ENCODE assay signal across 9 cellular contexts in genomic region chr3:65963787-65964707, GRCh38.
DNase-seq lines count a peak whose midpoint lies in the region; ATAC-seq and TF ChIP-seq lines count a peak whose summit lies in the region.
"Had no signal": no experiment of that assay in that cellular context is flagged by ENCODE, and none has a peak within 500 bp of the region (broad histone marks: within the 10 kb centered on the region; RNA-seq: fewer than 3 reads in every experiment).

No MANE protein-coding gene starts in this region.

- H3K9me3 ChIP-seq in lung (ENCODE audit: control insufficient read depth in 2 of 2, insufficient read depth in 1 of 2, low read length in 1 of 2), result no peaks in the 10 kb centered on the region

- no peak for TF ChIP-seq CTCF in lung (IDR thresholded peaks at IDR 0.05; ENCODE audit: control extremely low read depth, extremely low read depth)

- no peaks in the 10 kb centered on the region for H3K27me3 ChIP-seq in lung (ENCODE audit: control insufficient read depth, insufficient read depth)

- 85 to 86% methylated on average over 5 of the region's 5 CpGs for WGBS in lung, 2 donors

- H3K9me3 Mint-ChIP-seq in activated naive CD8-positive, alpha-beta T cell (ENCODE audit: low read depth), result peaks cover 4% of the 10 kb centered on the region

- peak overlapping the region; percentile 69 to 93 for H3K27ac ChIP-seq in lung (ENCODE audit: low read depth in 1 of 2, low read length in 1 of 2)

- peak; percentile 99 for ATAC-seq in GM21360 (IDR thresholded peaks at IDR 0.05; ENCODE audit: unreplicated experiment)
- ATAC-seq in HG03460 (IDR thresholded peaks at IDR 0.05; ENCODE audit: unreplicated experiment), result peak; percentile 97
- ATAC-seq in lung (ENCODE audit: insufficient read depth, low FRiP score), result peak; percentile 76

- peaks cover 2% of the 10 kb centered on the region for H3K27me3 Mint-ChIP-seq in activated naive CD8-positive, alpha-beta T cell
- H3K27me3 Mint-ChIP-seq: naive B cell had no signal

- intact Hi-C loops in posterior vena cava (cut with DNase I), result no loop called here

- no peaks in the 10 kb centered on the region for H3K36me3 Mint-ChIP-seq in activated naive CD8-positive, alpha-beta T cell
- H3K36me3 Mint-ChIP-seq: naive B cell had no signal

- H3K4me3 Mint-ChIP-seq in activated naive CD8-positive, alpha-beta T cell, result peak overlapping the region; percentile 49
- H3K4me3 Mint-ChIP-seq: naive B cell had no signal

- DNase-seq in EL (peak; percentile 89), lung (ENCODE audit: low spot score) (no peak), G401 (ENCODE audit: low spot score) (no peak), NAMALWA (ENCODE audit: low spot score) (no peak), posterior vena cava (ENCODE audit: low spot score) (no peak)
- DNase-seq: naive B cell had no signal

- peak overlapping the region; percentile 90 for H3K27ac Mint-ChIP-seq in activated naive CD8-positive, alpha-beta T cell
- H3K27ac Mint-ChIP-seq: naive B cell had no signal

- H3K4me1 Mint-ChIP-seq in activated naive CD8-positive, alpha-beta T cell (ENCODE audit: low read depth), result peaks cover 13% of the 10 kb centered on the region
- H3K4me1 Mint-ChIP-seq: naive B cell had no signal

- no peaks in the 10 kb centered on the region for H3K36me3 ChIP-seq in lung (ENCODE audit: control insufficient read depth in 2 of 2, insufficient read depth in 2 of 2, low read length in 2 of 2)

- H3K4me3 ChIP-seq in lung, result no peak overlapping the region

- in situ Hi-C loops in G401 (cut with HindIII; ENCODE audit: low sequenced_read_pairs), result no loop called here

- H3K4me1 ChIP-seq in lung (ENCODE audit: control insufficient read depth in 2 of 2, insufficient read depth in 2 of 2, low read length in 2 of 2), result peaks cover 0 to 41% of the 10 kb centered on the region in 2 donors
